15 cellular contexts compared by ENCODE assay signal in the genomic region with DNA sequence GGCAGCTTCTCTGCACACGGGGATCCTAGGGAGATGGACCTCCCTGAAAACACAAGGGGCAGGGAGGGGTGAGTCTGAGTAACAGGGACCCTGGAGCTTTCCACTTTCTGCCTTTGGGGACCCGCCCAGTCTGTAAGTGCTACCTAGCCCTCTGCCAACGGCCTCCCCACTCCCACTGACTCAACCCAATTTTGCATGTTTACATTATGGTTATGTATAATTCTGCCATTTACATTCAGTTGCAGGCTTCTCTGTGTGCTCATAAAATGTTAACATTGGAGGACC.
"Had no signal": no experiment of that assay in that cellular context is flagged by ENCODE, and none has a peak within 500 bp of the region (broad histone marks: within the 10 kb centered on the region; RNA-seq: fewer than 3 reads in every experiment).

No MANE protein-coding gene starts in this region.

- H3K27me3 ChIP-seq: ascending aorta, gastrocnemius medialis, uterus had no signal

- H3K9me3 Mint-ChIP-seq: memory B cell; nephron progenitor cell; T-helper 2 cell treated with Interferon-gamma antibody and Interleukin-4, amounts not matched to agents 5 μg/mL and 100 μg/mL, for 36 hours had no signal

- ATAC-seq: activated CD4-positive, CD25-positive, alpha-beta regulatory T cell treated with anti-CD3 and anti-CD28 coated beads, Interleukin-2, amount 50 U/mL, for 24 hours; gastrocnemius medialis had no signal

- H3K9me3 ChIP-seq: ascending aorta, gastrocnemius medialis, heart right ventricle, left ventricle myocardium inferior, stomach, tibial artery, uterus had no signal

- H3K36me3 ChIP-seq: ascending aorta, gastrocnemius medialis, heart right ventricle, left ventricle myocardium inferior, stomach, tibial artery, uterus had no signal

- H3K4me3 Mint-ChIP-seq: memory B cell; nephron progenitor cell; T-helper 2 cell treated with Interferon-gamma antibody and Interleukin-4, amounts not matched to agents 5 μg/mL and 100 μg/mL, for 36 hours had no signal

- H3K27ac Mint-ChIP-seq: memory B cell; nephron progenitor cell; T-helper 2 cell treated with Interferon-gamma antibody and Interleukin-4, amounts not matched to agents 5 μg/mL and 100 μg/mL, for 36 hours had no signal

- DNase-seq: activated CD4-positive, alpha-beta T cell treated with anti-CD3 and anti-CD28 coated beads, Interleukin-2, amount 50 U/mL, for 4 hours; activated naive CD4-positive, alpha-beta T cell; gastrocnemius medialis; heart right ventricle; islet precursor cell; left ventricle myocardium inferior; nephron progenitor cell; stimulated activated CD4-positive, alpha-beta T cell treated with anti-CD3 and anti-CD28 coated beads, Interleukin-4, amount 100 ng/mL, for 1 hour; stomach; tibial artery; uterus had no signal

- H3K27ac ChIP-seq: ascending aorta, gastrocnemius medialis, heart right ventricle, left ventricle myocardium inferior, stomach, tibial artery, uterus had no signal

- H3K36me3 Mint-ChIP-seq: memory B cell had no signal

- H3K4me3 ChIP-seq: ascending aorta, gastrocnemius medialis, heart right ventricle, left ventricle myocardium inferior, stomach, tibial artery, uterus had no signal

- H3K4me1 ChIP-seq: ascending aorta, gastrocnemius medialis, stomach, tibial artery, uterus had no signal

- H3K4me1 Mint-ChIP-seq: memory B cell, nephron progenitor cell had no signal
